ENCODE assay signal across 1 cellular context in genomic region chr21:43362928-43363314, GRCh38.
TF ChIP-seq lines count a peak whose summit lies in the region.

No MANE protein-coding gene starts in this region.

TF ChIP-seq in K562, 482 proteins besides CTCF, POLR2A, EP300 and RAD21 (continued from another document):
- TF ChIP-seq ZNF609 (CRISPR knock-in tag; IDR thresholded peaks at IDR 0.05; ENCODE audit: borderline replicate concordance): peak; percentile 47; the same call in 1 of the 2 replicates
- TF ChIP-seq MLLT1 (IDR thresholded peaks at IDR 0.05): peak in 1 of 2 experiments; percentile 86; a peak in 2 of 4 replicates
- TF ChIP-seq E2F4 (CRISPR knock-in tag; IDR thresholded peaks at IDR 0.05; ENCODE audit: low read depth): no peak
- TF ChIP-seq CBFA2T3 (IDR thresholded peaks at IDR 0.05): peak; percentile 65
- TF ChIP-seq JUND (IDR thresholded peaks at IDR 0.05; ENCODE audit: borderline replicate concordance, low read depth, low read length): peak; percentile 26; the same call in 1 of the 2 replicates
- TF ChIP-seq JUND (tag; IDR thresholded peaks at IDR 0.05; ENCODE audit: borderline replicate concordance, low read depth, low read length): no peak; the same call in 2 of the 3 replicates
- TF ChIP-seq ZNF253 (CRISPR knock-in tag; conservative IDR thresholded peaks at IDR 0.05): no peak
- TF ChIP-seq STAT5B (CRISPR knock-in tag; IDR thresholded peaks at IDR 0.05): no peak
- peak; percentile 25; the same call in 1 of the 2 replicates for TF ChIP-seq TFAP4 (CRISPR knock-in tag; IDR thresholded peaks at IDR 0.05; ENCODE audit: borderline replicate concordance)
- TF ChIP-seq KAT8 (IDR thresholded peaks at IDR 0.05; ENCODE audit: low read depth): no peak
- no peak for TF ChIP-seq POLR3G (IDR thresholded peaks at IDR 0.05; ENCODE audit: extremely low read depth, insufficient read length, insufficient replicate concordance)
- TF ChIP-seq XRCC3 (IDR thresholded peaks at IDR 0.05): no peak
- TF ChIP-seq BACH1 (tag; IDR thresholded peaks at IDR 0.05): peak; percentile 66; the same call in 1 of the 2 replicates
- TF ChIP-seq SMAD4 (CRISPR knock-in tag; conservative IDR thresholded peaks at IDR 0.05): peak; percentile 52
